In the genomic region with DNA sequence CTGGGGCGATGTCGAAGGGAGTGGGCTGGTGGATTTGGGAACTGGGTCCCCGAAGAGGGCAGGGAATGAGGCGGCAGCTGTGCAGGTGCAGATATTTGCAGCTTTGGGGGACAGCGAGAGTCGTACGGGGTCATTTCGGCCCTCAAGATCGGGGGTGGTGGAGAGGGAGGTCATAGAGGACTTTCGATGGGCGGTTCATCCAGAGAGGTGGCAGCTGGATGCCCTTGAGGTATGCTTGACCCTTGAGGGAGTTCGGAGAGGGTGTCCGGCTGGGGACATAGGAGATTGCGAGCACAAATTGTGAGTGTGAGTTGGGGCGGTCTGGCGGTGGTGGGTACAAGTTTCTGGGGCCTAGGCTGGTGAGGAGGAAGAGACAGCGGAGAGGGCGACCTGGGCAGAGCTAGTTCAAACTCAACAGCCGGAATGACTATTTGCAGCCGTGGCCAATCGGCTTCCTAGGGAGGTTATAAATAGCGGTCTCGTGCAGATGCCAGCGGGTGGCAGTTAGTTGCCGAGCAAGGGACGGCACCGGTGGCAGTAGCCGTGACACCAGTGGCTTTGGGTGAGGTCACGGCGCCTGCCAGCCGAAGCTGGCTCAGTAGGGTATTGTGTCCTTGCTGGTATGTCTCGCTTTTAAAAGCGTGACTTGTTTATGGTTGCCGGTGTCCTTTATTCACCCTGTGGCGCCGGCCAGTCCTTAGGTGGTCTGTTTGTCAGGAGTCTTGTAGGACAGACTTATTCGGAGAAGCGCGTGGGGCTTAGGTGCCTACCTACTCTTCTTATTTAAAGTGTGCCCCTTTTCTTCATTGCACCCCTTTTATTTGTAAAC, we compare ENCODE assay signal across 8 cellular contexts. TPM values are rescaled to one million over a fixed set of nuclear protein-coding genes. Genes with fewer than 3 reads are reported as not detected.
DNase-seq lines count a peak whose midpoint lies in the region; ATAC-seq and TF ChIP-seq lines count a peak whose summit lies in the region.

No MANE protein-coding gene starts in this region.

- H3K36me3 Mint-ChIP-seq in activated naive CD4-positive, alpha-beta T cell treated with anti-CD3 and anti-CD28 coated beads, Interleukin-2, amount 10 ng/mL, durations not matched to agents 7 days and 5 days, result peaks cover 27% of the 10 kb centered on the region
- H3K36me3 Mint-ChIP-seq in glutamatergic neuron (ENCODE audit: unreplicated experiment), result no peaks in the 10 kb centered on the region

- DNase-seq in Kasumi-1 (lab: John Stamatoyannopoulos, UW) (peak; percentile 89 to 94), SK-MEL-5 (ENCODE audit: low read depth, low spot score) (peak; percentile 78), glutamatergic neuron (peak; percentile 42), ovary (peak; percentile 25 to 48 (median 38)), tibial nerve (ENCODE audit: low spot score in 2 of 2) (peak; percentile 19)
- peak; percentile 78 for DNase-seq in activated naive CD4-positive, alpha-beta T cell treated with anti-CD3 and anti-CD28 coated beads, Interleukin-2, amount 10 ng/mL, durations not matched to agents 7 days and 5 days

- no peak for TF ChIP-seq POLR2A in ovary (IDR thresholded peaks at IDR 0.05)
- TF ChIP-seq POLR2A in tibial nerve (IDR thresholded peaks at IDR 0.05), result no peak

- H3K27me3 ChIP-seq in DOHH2 (ENCODE audit: control insufficient read depth, low read length), result no peaks in the 10 kb centered on the region
- H3K27me3 ChIP-seq in ovary, result no peaks in the 10 kb centered on the region
- H3K27me3 ChIP-seq in tibial nerve, result no peaks in the 10 kb centered on the region

- H3K4me1 ChIP-seq in DOHH2 (ENCODE audit: control insufficient read depth, low read length), result peaks cover 28% of the 10 kb centered on the region
- H3K4me1 ChIP-seq in ovary (ENCODE audit: insufficient read depth), result peaks cover 2% of the 10 kb centered on the region
- peaks cover 0 to 26% (median 4%) of the 10 kb centered on the region in 4 donors for H3K4me1 ChIP-seq in tibial nerve

- no peak overlapping the region for H3K27ac ChIP-seq in DOHH2 (ENCODE audit: low read depth, low read length)
- H3K27ac ChIP-seq in ovary, result peak overlapping the region; percentile 60 to 76
- peak overlapping the region; percentile 62 to 93 (median 87) for H3K27ac ChIP-seq in tibial nerve

- CTCF ChIA-PET in activated naive CD4-positive, alpha-beta T cell treated with anti-CD3 and anti-CD28 coated beads, Interleukin-2, amount 10 ng/mL, durations not matched to agents 7 days and 5 days (lab: Charles Lee), result interaction anchor here (0.7 to 2.4 kb wide), 4 partner anchors 27 to 588 kb away, joined by 3 to 12 read pairs (median 4); no protein-coding TSS in a partner anchor

- peak; percentile 50 for ATAC-seq in GM21737 (IDR thresholded peaks at IDR 0.05; ENCODE audit: unreplicated experiment)

- peaks cover 74% of the 10 kb centered on the region for H3K79me2 ChIP-seq in DOHH2 (ENCODE audit: control insufficient read depth, low read length)

- TF ChIP-seq EP300 in ovary (IDR thresholded peaks at IDR 0.05) (no peak), tibial nerve (IDR thresholded peaks at IDR 0.05) (no peak)

- no peaks in the 10 kb centered on the region for H3K9me3 ChIP-seq in DOHH2 (ENCODE audit: control insufficient read depth, insufficient read depth, low read length)
- H3K9me3 ChIP-seq in ovary, result no peaks in the 10 kb centered on the region
- no peaks in the 10 kb centered on the region for H3K9me3 ChIP-seq in tibial nerve

- H3K4me1 Mint-ChIP-seq in activated naive CD4-positive, alpha-beta T cell treated with anti-CD3 and anti-CD28 coated beads, Interleukin-2, amount 10 ng/mL, durations not matched to agents 7 days and 5 days, result peaks cover 53% of the 10 kb centered on the region
- H3K4me1 Mint-ChIP-seq in glutamatergic neuron (ENCODE audit: low read depth, unreplicated experiment), result peaks cover 15% of the 10 kb centered on the region

- peak overlapping the region; percentile 94 for H3K4me2 ChIP-seq in DOHH2 (ENCODE audit: low read length)

- 6 to 9% (median 7%) methylated on average over 39 of the region's 39 CpGs for WGBS in ovary, 3 donors
- WGBS in tibial nerve, 2 donors, result 7 to 8% methylated on average over 39 of the region's 39 CpGs

- in situ Hi-C loops in SK-MEL-5 (cut with HindIII; ENCODE audit: low pct_unique_long_range_greater_than_20kb, low sequenced_read_pairs), result no loop called here

- no peaks in the 10 kb centered on the region for H3K9me2 ChIP-seq in DOHH2 (replicated peaks; ENCODE audit: control insufficient read depth, low read length)

- no peaks in the 10 kb centered on the region for H3K9me3 Mint-ChIP-seq in activated naive CD4-positive, alpha-beta T cell treated with anti-CD3 and anti-CD28 coated beads, Interleukin-2, amount 10 ng/mL, durations not matched to agents 7 days and 5 days
- peaks cover 7% of the 10 kb centered on the region for H3K9me3 Mint-ChIP-seq in glutamatergic neuron (ENCODE audit: unreplicated experiment)

- H3K4me3 Mint-ChIP-seq in activated naive CD4-positive, alpha-beta T cell treated with anti-CD3 and anti-CD28 coated beads, Interleukin-2, amount 10 ng/mL, durations not matched to agents 7 days and 5 days, result peak overlapping the region; percentile 87
- peak overlapping the region; percentile 97 for H3K4me3 Mint-ChIP-seq in glutamatergic neuron (ENCODE audit: unreplicated experiment)

- H3K4me3 ChIP-seq in DOHH2 (ENCODE audit: low read length), result peak overlapping the region; percentile 94
- H3K4me3 ChIP-seq in ovary, result peak overlapping the region; percentile 82
- H3K4me3 ChIP-seq in tibial nerve, result peak overlapping the region; percentile 53 to 96 (median 72)

- no peaks in the 10 kb centered on the region for H3K27me3 Mint-ChIP-seq in activated naive CD4-positive, alpha-beta T cell treated with anti-CD3 and anti-CD28 coated beads, Interleukin-2, amount 10 ng/mL, durations not matched to agents 7 days and 5 days
- peaks cover 9% of the 10 kb centered on the region for H3K27me3 Mint-ChIP-seq in glutamatergic neuron (ENCODE audit: unreplicated experiment)

- H3K36me3 ChIP-seq in DOHH2 (ENCODE audit: control insufficient read depth, low read length), result peaks cover 22% of the 10 kb centered on the region
- H3K36me3 ChIP-seq in ovary, result no peaks in the 10 kb centered on the region
- peaks cover 0 to 8% (median 0%) of the 10 kb centered on the region in 3 donors for H3K36me3 ChIP-seq in tibial nerve

- no peaks in the 10 kb centered on the region for H3F3A ChIP-seq in DOHH2 (ENCODE audit: control insufficient read depth, insufficient read depth)

- no peak for TF ChIP-seq CTCF in DOHH2 (IDR thresholded peaks at IDR 0.05; ENCODE audit: low read depth, low read length, poor library complexity, severe bottlenecking)
- TF ChIP-seq CTCF in glutamatergic neuron (IDR thresholded peaks at IDR 0.05; ENCODE audit: partially characterized antibody, unreplicated experiment), result no peak
- no peak for TF ChIP-seq CTCF in ovary (IDR thresholded peaks at IDR 0.05)
- TF ChIP-seq CTCF in tibial nerve (IDR thresholded peaks at IDR 0.05), result no peak

- intact Hi-C loops in ovary (cut with DNase I), result loop anchor here in 3 of 4 donors (2.0 to 5.0 kb wide), 2 partner anchors 46 to 47 kb away; a partner anchor contains a TSS

- H3K27ac Mint-ChIP-seq in activated naive CD4-positive, alpha-beta T cell treated with anti-CD3 and anti-CD28 coated beads, Interleukin-2, amount 10 ng/mL, durations not matched to agents 7 days and 5 days, result peak overlapping the region; percentile 89
- peak overlapping the region; percentile 86 for H3K27ac Mint-ChIP-seq in glutamatergic neuron (ENCODE audit: unreplicated experiment)

- H4K20me1 ChIP-seq in DOHH2 (ENCODE audit: control insufficient read depth, insufficient read depth, low read depth, low read length), result no peaks in the 10 kb centered on the region

RNA-seq across cellular contexts. Expression of a gene that starts 0.8 kb away (rescaled TPM):
- total RNA-seq in SK-MEL-5 (2014; rRNA removed; shearing (Covaris generic)), result 158 and 162 TPM in 2 replicates
- polyA plus RNA-seq in SK-MEL-5 (2015; cell fraction: cytosol; rRNA removed), result 97.0 and 158 TPM in 2 replicates
- polyA plus RNA-seq in SK-MEL-5 (2015; cell fraction: nucleus; rRNA removed), result 193 and 224 TPM in 2 replicates
- total RNA-seq in glutamatergic neuron (ENCODE audit: unreplicated experiment), result 152 TPM
- 10 to 100 TPM; 17.2 to 44.7 (median 38.5) TPM for total RNA-seq in ovary
- 10 to 100 TPM; 12.2 to 51.9 TPM for polyA plus RNA-seq in ovary
- total RNA-seq in tibial nerve, result 10 to 100 TPM; 36.3 to 47.1 (median 42.7) TPM

RNA-seq across cellular contexts. Expression of a gene that starts 46.9 kb away (rescaled TPM):
- 348 and 356 TPM in 2 replicates for total RNA-seq in SK-MEL-5 (2014; rRNA removed; shearing (Covaris generic))
- 181 and 233 TPM in 2 replicates for polyA plus RNA-seq in SK-MEL-5 (2015; cell fraction: cytosol; rRNA removed)
- polyA plus RNA-seq in SK-MEL-5 (2015; cell fraction: nucleus; rRNA removed), result 83.7 and 135 TPM in 2 replicates
- total RNA-seq in glutamatergic neuron (ENCODE audit: unreplicated experiment) (127 TPM), ovary (10 to 100 TPM; 45.3 to 75.8 (median 61.6) TPM), tibial nerve (10 to 100 TPM; 55.5 to 73.5 (median 65.2) TPM)
- 10 to 100 TPM; 49.7 to 65.9 TPM for polyA plus RNA-seq in ovary

Comparison
In these comparisons a context has a peak if more than half of its experiments do, and no peak if none do; other contexts are left out.
1. DNase-seq: peak in every context shown above with its lines; median percentile 92 in Kasumi-1; 78 in SK-MEL-5; 78 in activated naive CD4-positive, alpha-beta T cell treated with anti-CD3 and anti-CD28 coated beads, Interleukin-2, amount 10 ng/mL, durations not matched to agents 7 days and 5 days; 42 in glutamatergic neuron; 38 in ovary; 19 in tibial nerve.